Comparison of ENCODE assay signal across 1 cellular context in genomic region chr1:23790696-23791433, GRCh38.
TF ChIP-seq lines count a peak whose summit lies in the region.

TSS of gene LYPLA2 (plus strand) at chr1:23791145. CDS start at chr1:23792683, 1,538 bp downstream.

TF ChIP-seq in K562, 482 proteins besides CTCF, POLR2A, EP300 and RAD21 (continued from another document and continues in another):
- TF ChIP-seq, protein P1, sequence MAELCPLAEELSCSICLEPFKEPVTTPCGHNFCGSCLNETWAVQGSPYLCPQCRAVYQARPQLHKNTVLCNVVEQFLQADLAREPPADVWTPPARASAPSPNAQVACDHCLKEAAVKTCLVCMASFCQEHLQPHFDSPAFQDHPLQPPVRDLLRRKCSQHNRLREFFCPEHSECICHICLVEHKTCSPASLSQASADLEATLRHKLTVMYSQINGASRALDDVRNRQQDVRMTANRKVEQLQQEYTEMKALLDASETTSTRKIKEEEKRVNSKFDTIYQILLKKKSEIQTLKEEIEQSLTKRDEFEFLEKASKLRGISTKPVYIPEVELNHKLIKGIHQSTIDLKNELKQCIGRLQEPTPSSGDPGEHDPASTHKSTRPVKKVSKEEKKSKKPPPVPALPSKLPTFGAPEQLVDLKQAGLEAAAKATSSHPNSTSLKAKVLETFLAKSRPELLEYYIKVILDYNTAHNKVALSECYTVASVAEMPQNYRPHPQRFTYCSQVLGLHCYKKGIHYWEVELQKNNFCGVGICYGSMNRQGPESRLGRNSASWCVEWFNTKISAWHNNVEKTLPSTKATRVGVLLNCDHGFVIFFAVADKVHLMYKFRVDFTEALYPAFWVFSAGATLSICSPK (IDR thresholded peaks at IDR 0.05; ENCODE audit: borderline replicate concordance): peak; percentile 28; the same call in 1 of the 2 replicates
- TF ChIP-seq, protein P2, sequence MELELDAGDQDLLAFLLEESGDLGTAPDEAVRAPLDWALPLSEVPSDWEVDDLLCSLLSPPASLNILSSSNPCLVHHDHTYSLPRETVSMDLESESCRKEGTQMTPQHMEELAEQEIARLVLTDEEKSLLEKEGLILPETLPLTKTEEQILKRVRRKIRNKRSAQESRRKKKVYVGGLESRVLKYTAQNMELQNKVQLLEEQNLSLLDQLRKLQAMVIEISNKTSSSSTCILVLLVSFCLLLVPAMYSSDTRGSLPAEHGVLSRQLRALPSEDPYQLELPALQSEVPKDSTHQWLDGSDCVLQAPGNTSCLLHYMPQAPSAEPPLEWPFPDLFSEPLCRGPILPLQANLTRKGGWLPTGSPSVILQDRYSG (tag; conservative IDR thresholded peaks at IDR 0.05; ENCODE audit: low read depth): no peak; the same call in 1 of the 2 replicates
- TF ChIP-seq, protein P3, sequence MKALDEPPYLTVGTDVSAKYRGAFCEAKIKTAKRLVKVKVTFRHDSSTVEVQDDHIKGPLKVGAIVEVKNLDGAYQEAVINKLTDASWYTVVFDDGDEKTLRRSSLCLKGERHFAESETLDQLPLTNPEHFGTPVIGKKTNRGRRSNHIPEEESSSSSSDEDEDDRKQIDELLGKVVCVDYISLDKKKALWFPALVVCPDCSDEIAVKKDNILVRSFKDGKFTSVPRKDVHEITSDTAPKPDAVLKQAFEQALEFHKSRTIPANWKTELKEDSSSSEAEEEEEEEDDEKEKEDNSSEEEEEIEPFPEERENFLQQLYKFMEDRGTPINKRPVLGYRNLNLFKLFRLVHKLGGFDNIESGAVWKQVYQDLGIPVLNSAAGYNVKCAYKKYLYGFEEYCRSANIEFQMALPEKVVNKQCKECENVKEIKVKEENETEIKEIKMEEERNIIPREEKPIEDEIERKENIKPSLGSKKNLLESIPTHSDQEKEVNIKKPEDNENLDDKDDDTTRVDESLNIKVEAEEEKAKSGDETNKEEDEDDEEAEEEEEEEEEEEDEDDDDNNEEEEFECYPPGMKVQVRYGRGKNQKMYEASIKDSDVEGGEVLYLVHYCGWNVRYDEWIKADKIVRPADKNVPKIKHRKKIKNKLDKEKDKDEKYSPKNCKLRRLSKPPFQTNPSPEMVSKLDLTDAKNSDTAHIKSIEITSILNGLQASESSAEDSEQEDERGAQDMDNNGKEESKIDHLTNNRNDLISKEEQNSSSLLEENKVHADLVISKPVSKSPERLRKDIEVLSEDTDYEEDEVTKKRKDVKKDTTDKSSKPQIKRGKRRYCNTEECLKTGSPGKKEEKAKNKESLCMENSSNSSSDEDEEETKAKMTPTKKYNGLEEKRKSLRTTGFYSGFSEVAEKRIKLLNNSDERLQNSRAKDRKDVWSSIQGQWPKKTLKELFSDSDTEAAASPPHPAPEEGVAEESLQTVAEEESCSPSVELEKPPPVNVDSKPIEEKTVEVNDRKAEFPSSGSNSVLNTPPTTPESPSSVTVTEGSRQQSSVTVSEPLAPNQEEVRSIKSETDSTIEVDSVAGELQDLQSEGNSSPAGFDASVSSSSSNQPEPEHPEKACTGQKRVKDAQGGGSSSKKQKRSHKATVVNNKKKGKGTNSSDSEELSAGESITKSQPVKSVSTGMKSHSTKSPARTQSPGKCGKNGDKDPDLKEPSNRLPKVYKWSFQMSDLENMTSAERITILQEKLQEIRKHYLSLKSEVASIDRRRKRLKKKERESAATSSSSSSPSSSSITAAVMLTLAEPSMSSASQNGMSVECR (CRISPR knock-in tag; IDR thresholded peaks at IDR 0.05): peak; percentile 92
- TF ChIP-seq GATA2 (CRISPR knock-in tag; IDR thresholded peaks at IDR 0.05) (no peak), ZNF449 (CRISPR knock-in tag; IDR thresholded peaks at IDR 0.05) (no peak), E4F1 (CRISPR knock-in tag; IDR thresholded peaks at IDR 0.05; ENCODE audit: borderline replicate concordance) (no peak), CBFA2T2 (conservative IDR thresholded peaks at IDR 0.05) (no peak), PTBP1 (IDR thresholded peaks at IDR 0.05; ENCODE audit: low read depth, low read length) (no peak), ZNF239 (CRISPR knock-in tag; IDR thresholded peaks at IDR 0.05) (no peak), TBP (optimal IDR thresholded peaks at IDR 0.05; ENCODE audit: low read depth, low read length) (peak; percentile 68), ZNF12 (CRISPR knock-in tag; IDR thresholded peaks at IDR 0.05) (peak; percentile 43; the same call in 1 of the 2 replicates), MAFG (tag; conservative IDR thresholded peaks at IDR 0.05) (no peak), ZNF311 (CRISPR knock-in tag; IDR thresholded peaks at IDR 0.05) (no peak), TAF7 (tag; IDR thresholded peaks at IDR 0.05) (no peak), SMC3 (conservative IDR thresholded peaks at IDR 0.05; ENCODE audit: insufficient read depth, low read depth, low read length) (0 out of 2 replicates have a peak, but pooled peaks have one; percentile 1), SRSF7 (optimal IDR thresholded peaks at IDR 0.05; ENCODE audit: low read depth, low read length) (no peak), GATAD2A (IDR thresholded peaks at IDR 0.05) (no peak), CHD1 (IDR thresholded peaks at IDR 0.05; ENCODE audit: low read length) (no peak), NFE2 (IDR thresholded peaks at IDR 0.05; ENCODE audit: low read depth) (no peak), CBFB (CRISPR knock-in tag; IDR thresholded peaks at IDR 0.05) (peak; percentile 84), THRAP3 (IDR thresholded peaks at IDR 0.05; ENCODE audit: borderline replicate concordance) (no peak; the same call in 1 of the 2 replicates), DACH1 (IDR thresholded peaks at IDR 0.05; ENCODE audit: partially characterized antibody) (no peak), ZNF785 (CRISPR knock-in tag; IDR thresholded peaks at IDR 0.05) (no peak), ZFP30 (CRISPR knock-in tag; IDR thresholded peaks at IDR 0.05; ENCODE audit: borderline replicate concordance) (no peak), YBX1 (IDR thresholded peaks at IDR 0.05) (no peak), ZNF282 (CRISPR knock-in tag; IDR thresholded peaks at IDR 0.05) (no peak), FIP1L1 (IDR thresholded peaks at IDR 0.05; ENCODE audit: low read depth, low read length, poor library complexity, severe bottlenecking) (peak; percentile 71), STAT5B (CRISPR knock-in tag; IDR thresholded peaks at IDR 0.05) (no peak), ZNF551 (CRISPR knock-in tag; IDR thresholded peaks at IDR 0.05) (no peak), COPS2 (conservative IDR thresholded peaks at IDR 0.05) (no peak), BRD4 (IDR thresholded peaks at IDR 0.05) (peak; percentile 85; the same call in 1 of the 2 replicates), BHLHE40 (IDR thresholded peaks at IDR 0.05; ENCODE audit: low read length) (no peak), ZNF140 (CRISPR knock-in tag; IDR thresholded peaks at IDR 0.05) (no peak), TCF7 (IDR thresholded peaks at IDR 0.05; ENCODE audit: borderline replicate concordance) (no peak), ZNF444 (CRISPR knock-in tag; IDR thresholded peaks at IDR 0.05) (no peak), ZNF3 (CRISPR knock-in tag; IDR thresholded peaks at IDR 0.05) (no peak)
- TF ChIP-seq, protein P4, sequence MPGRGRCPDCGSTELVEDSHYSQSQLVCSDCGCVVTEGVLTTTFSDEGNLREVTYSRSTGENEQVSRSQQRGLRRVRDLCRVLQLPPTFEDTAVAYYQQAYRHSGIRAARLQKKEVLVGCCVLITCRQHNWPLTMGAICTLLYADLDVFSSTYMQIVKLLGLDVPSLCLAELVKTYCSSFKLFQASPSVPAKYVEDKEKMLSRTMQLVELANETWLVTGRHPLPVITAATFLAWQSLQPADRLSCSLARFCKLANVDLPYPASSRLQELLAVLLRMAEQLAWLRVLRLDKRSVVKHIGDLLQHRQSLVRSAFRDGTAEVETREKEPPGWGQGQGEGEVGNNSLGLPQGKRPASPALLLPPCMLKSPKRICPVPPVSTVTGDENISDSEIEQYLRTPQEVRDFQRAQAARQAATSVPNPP (IDR thresholded peaks at IDR 0.05; ENCODE audit: borderline replicate concordance, insufficient read depth, insufficient read length): no peak
- TF ChIP-seq, protein P5, sequence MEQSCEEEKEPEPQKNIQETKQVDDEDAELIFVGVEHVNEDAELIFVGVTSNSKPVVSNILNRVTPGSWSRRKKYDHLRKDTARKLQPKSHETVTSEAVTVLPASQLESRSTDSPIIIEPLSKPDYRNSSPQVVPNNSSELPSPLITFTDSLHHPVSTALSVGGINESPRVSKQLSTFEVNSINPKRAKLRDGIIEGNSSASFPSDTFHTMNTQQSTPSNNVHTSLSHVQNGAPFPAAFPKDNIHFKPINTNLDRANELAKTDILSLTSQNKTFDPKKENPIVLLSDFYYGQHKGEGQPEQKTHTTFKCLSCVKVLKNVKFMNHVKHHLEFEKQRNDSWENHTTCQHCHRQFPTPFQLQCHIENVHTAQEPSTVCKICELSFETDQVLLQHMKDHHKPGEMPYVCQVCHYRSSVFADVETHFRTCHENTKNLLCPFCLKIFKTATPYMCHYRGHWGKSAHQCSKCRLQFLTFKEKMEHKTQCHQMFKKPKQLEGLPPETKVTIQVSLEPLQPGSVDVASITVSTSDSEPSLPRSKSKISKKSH (CRISPR knock-in tag; IDR thresholded peaks at IDR 0.05): no peak
- TF ChIP-seq, protein P6, sequence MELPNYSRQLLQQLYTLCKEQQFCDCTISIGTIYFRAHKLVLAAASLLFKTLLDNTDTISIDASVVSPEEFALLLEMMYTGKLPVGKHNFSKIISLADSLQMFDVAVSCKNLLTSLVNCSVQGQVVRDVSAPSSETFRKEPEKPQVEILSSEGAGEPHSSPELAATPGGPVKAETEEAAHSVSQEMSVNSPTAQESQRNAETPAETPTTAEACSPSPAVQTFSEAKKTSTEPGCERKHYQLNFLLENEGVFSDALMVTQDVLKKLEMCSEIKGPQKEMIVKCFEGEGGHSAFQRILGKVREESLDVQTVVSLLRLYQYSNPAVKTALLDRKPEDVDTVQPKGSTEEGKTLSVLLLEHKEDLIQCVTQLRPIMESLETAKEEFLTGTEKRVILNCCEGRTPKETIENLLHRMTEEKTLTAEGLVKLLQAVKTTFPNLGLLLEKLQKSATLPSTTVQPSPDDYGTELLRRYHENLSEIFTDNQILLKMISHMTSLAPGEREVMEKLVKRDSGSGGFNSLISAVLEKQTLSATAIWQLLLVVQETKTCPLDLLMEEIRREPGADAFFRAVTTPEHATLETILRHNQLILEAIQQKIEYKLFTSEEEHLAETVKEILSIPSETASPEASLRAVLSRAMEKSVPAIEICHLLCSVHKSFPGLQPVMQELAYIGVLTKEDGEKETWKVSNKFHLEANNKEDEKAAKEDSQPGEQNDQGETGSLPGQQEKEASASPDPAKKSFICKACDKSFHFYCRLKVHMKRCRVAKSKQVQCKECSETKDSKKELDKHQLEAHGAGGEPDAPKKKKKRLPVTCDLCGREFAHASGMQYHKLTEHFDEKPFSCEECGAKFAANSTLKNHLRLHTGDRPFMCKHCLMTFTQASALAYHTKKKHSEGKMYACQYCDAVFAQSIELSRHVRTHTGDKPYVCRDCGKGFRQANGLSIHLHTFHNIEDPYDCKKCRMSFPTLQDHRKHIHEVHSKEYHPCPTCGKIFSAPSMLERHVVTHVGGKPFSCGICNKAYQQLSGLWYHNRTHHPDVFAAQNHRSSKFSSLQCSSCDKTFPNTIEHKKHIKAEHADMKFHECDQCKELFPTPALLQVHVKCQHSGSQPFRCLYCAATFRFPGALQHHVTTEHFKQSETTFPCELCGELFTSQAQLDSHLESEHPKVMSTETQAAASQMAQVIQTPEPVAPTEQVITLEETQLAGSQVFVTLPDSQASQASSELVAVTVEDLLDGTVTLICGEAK (IDR thresholded peaks at IDR 0.05): peak; percentile 99
- TF ChIP-seq, protein P6 (CRISPR knock-in tag; IDR thresholded peaks at IDR 0.05): no peak
